ENCODE assay signal across 21 cellular contexts in genomic region chr11:118703563-118704106, GRCh38. TPM values are rescaled to one million over a fixed set of nuclear protein-coding genes. Genes with fewer than 3 reads are reported as not detected.
DNase-seq lines count a peak whose midpoint lies in the region; ATAC-seq and TF ChIP-seq lines count a peak whose summit lies in the region.
"Had no signal": no experiment of that assay in that cellular context is flagged by ENCODE, and none has a peak within 500 bp of the region (broad histone marks: within the 10 kb centered on the region; RNA-seq: fewer than 3 reads in every experiment).

No MANE protein-coding gene starts in this region.

- H3K9me2 ChIP-seq in GM23338 (ENCODE audit: insufficient read depth): no peaks in the 10 kb centered on the region

- H4K20me1 ChIP-seq in BLaER1 treated with 17β-estradiol and CSF1 and Interleukin-3, amounts not matched to agents 10 nM and 100 nM: no peaks in the 10 kb centered on the region
- H4K20me1 ChIP-seq in GM23338 (replicated peaks; ENCODE audit: insufficient read depth): no peaks in the 10 kb centered on the region

- H3K4me1 Mint-ChIP-seq in GM23338: peaks cover 16% of the 10 kb centered on the region

- peaks cover 35% of the 10 kb centered on the region for H3K36me3 Mint-ChIP-seq in GM23338 (ENCODE audit: low read depth)
- H3K36me3 Mint-ChIP-seq: stimulated activated memory B cell treated with anti-CD40 and anti-IgM and Interleukin-4, amounts not matched to agents 10 μg/mL and 1 μg/mL and 100 μg/mL, for 72 hours had no signal

- DNase-seq in GM23338 (ENCODE audit: low spot score) (no peak), SKM-1 (lab: John Stamatoyannopoulos, UW; ENCODE audit: unreplicated experiment) (peak; percentile 45), medulla oblongata (ENCODE audit: extremely low spot score) (peak; percentile 89), germinal center (ENCODE audit: low spot score) (no peak)
- DNase-seq in stimulated activated CD4-positive, alpha-beta T cell treated with anti-CD3 and anti-CD28 coated beads, Interleukin-4, amount 100 ng/mL, for 4 hours: no peak
- DNase-seq: activated naive CD4-positive, alpha-beta T cell; endodermal cell; islet precursor cell; stimulated activated CD4-positive, alpha-beta T cell treated with anti-CD3 and anti-CD28 coated beads, Interleukin-4, amount 100 ng/mL, for 24 hours had no signal

- H3K9me3 ChIP-seq in BLaER1 treated with 17β-estradiol and CSF1 and Interleukin-3, amounts not matched to agents 10 nM and 100 nM (replicated peaks in 1 of 11): peaks cover 0 to 13% (median 9%) of the 10 kb centered on the region in 11 experiments; a peak in 15 of 22 replicates

- peak overlapping the region in 9 of 11 experiments; percentile 6 to 89 (median 82); a peak in 13 of 22 replicates for H3K4me2 ChIP-seq in BLaER1 treated with 17β-estradiol and CSF1 and Interleukin-3, amounts not matched to agents 10 nM and 100 nM
- no peak overlapping the region for H3K4me2 ChIP-seq in GM23338

- peaks cover 37 to 81% (median 49%) of the 10 kb centered on the region in 10 experiments for H3K4me1 ChIP-seq in BLaER1 treated with 17β-estradiol and CSF1 and Interleukin-3, amounts not matched to agents 10 nM and 100 nM
- peaks cover 18% of the 10 kb centered on the region for H3K4me1 ChIP-seq in GM23338 (ENCODE audit: insufficient read depth)

- no peaks in the 10 kb centered on the region for H3K27me3 ChIP-seq in BLaER1 treated with 17β-estradiol and CSF1 and Interleukin-3, amounts not matched to agents 10 nM and 100 nM
- H3K27me3 ChIP-seq in GM23338 (ENCODE audit: insufficient read depth): no peaks in the 10 kb centered on the region

- peak overlapping the region in 3 of 11 experiments; percentile 25 to 74 (median 57); a peak in 6 of 22 replicates for H3K27ac ChIP-seq in BLaER1 treated with 17β-estradiol and CSF1 and Interleukin-3, amounts not matched to agents 10 nM and 100 nM
- no peak overlapping the region for H3K27ac ChIP-seq in GM23338 (ENCODE audit: low read depth)
- H3K27ac ChIP-seq: C4-2B had no signal

- H3K36me3 ChIP-seq in BLaER1 treated with 17β-estradiol and CSF1 and Interleukin-3, amounts not matched to agents 10 nM and 100 nM: peaks cover 0 to 20% (median 0%) of the 10 kb centered on the region in 11 experiments; a peak in 3 of 22 replicates
- H3K36me3 ChIP-seq in GM23338 (ENCODE audit: insufficient read depth): 0 out of 2 replicates have a peak, but pooled peaks cover 1% of the 10 kb centered on the region

- H3K9me3 Mint-ChIP-seq in GM23338: peaks cover 30% of the 10 kb centered on the region

- H3K27me3 Mint-ChIP-seq in GM23338 (ENCODE audit: insufficient read depth, low read depth, poor library complexity): peaks cover 17% of the 10 kb centered on the region
- H3K27me3 Mint-ChIP-seq: stimulated activated memory B cell treated with anti-CD40 and anti-IgM and Interleukin-4, amounts not matched to agents 10 μg/mL and 1 μg/mL and 100 μg/mL, for 72 hours had no signal

- no peaks in the 10 kb centered on the region for H3K79me2 ChIP-seq in GM23338 (replicated peaks; ENCODE audit: insufficient read depth)

- H3K4me3 ChIP-seq in BLaER1 treated with 17β-estradiol and CSF1 and Interleukin-3, amounts not matched to agents 10 nM and 100 nM: no peak overlapping the region
- no peak overlapping the region for H3K4me3 ChIP-seq in GM23338

- no peak overlapping the region for H3K27ac Mint-ChIP-seq in GM23338
- H3K27ac Mint-ChIP-seq: endodermal cell; stimulated activated memory B cell treated with anti-CD40 and anti-IgM and Interleukin-4, amounts not matched to agents 10 μg/mL and 1 μg/mL and 100 μg/mL, for 72 hours had no signal

- H3K9ac ChIP-seq in BLaER1 treated with 17β-estradiol and CSF1 and Interleukin-3, amounts not matched to agents 10 nM and 100 nM: peak overlapping the region in 3 of 11 experiments; percentile 13 to 53 (median 44); a peak in 5 of 22 replicates

- ATAC-seq in GM23338 (no peak), GM19023 (IDR thresholded peaks at IDR 0.05; ENCODE audit: unreplicated experiment) (no peak), HG02973 (IDR thresholded peaks at IDR 0.05; ENCODE audit: unreplicated experiment) (no peak)
- ATAC-seq: HCT116; Panc1; stimulated activated memory B cell treated with anti-CD40 and anti-IgM and Interleukin-4, amounts not matched to agents 10 μg/mL and 1 μg/mL and 100 μg/mL, for 72 hours had no signal

- H2AFZ ChIP-seq in GM23338: no peak overlapping the region

- no peak overlapping the region for H3K4me3 Mint-ChIP-seq in GM23338
- H3K4me3 Mint-ChIP-seq: endodermal cell; stimulated activated memory B cell treated with anti-CD40 and anti-IgM and Interleukin-4, amounts not matched to agents 10 μg/mL and 1 μg/mL and 100 μg/mL, for 72 hours had no signal

- 0 out of 2 replicates have a peak, but pooled peaks cover 3% of the 10 kb centered on the region for H3F3A ChIP-seq in GM23338 (replicated peaks; ENCODE audit: low read depth)

- no peak for TF ChIP-seq CTCF in GM23338 (conservative IDR thresholded peaks at IDR 0.05; ENCODE audit: low read depth in 2 of 2)

TF ChIP-seq in GM23338, 12 proteins besides CTCF, POLR2A, EP300 and RAD21:
- TF ChIP-seq, protein P1, sequence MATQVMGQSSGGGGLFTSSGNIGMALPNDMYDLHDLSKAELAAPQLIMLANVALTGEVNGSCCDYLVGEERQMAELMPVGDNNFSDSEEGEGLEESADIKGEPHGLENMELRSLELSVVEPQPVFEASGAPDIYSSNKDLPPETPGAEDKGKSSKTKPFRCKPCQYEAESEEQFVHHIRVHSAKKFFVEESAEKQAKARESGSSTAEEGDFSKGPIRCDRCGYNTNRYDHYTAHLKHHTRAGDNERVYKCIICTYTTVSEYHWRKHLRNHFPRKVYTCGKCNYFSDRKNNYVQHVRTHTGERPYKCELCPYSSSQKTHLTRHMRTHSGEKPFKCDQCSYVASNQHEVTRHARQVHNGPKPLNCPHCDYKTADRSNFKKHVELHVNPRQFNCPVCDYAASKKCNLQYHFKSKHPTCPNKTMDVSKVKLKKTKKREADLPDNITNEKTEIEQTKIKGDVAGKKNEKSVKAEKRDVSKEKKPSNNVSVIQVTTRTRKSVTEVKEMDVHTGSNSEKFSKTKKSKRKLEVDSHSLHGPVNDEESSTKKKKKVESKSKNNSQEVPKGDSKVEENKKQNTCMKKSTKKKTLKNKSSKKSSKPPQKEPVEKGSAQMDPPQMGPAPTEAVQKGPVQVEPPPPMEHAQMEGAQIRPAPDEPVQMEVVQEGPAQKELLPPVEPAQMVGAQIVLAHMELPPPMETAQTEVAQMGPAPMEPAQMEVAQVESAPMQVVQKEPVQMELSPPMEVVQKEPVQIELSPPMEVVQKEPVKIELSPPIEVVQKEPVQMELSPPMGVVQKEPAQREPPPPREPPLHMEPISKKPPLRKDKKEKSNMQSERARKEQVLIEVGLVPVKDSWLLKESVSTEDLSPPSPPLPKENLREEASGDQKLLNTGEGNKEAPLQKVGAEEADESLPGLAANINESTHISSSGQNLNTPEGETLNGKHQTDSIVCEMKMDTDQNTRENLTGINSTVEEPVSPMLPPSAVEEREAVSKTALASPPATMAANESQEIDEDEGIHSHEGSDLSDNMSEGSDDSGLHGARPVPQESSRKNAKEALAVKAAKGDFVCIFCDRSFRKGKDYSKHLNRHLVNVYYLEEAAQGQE (IDR thresholded peaks at IDR 0.05; ENCODE audit: unreplicated experiment): peak; percentile 44
- no peak for TF ChIP-seq CREB1 (CRISPR knock-in tag; IDR thresholded peaks at IDR 0.05; ENCODE audit: low read depth)

RNA-seq across cellular contexts. Expression of gene TREH, which starts 24.2 kb away (rescaled TPM):
- total RNA-seq in GM23338 (2014; rRNA removed; shearing (Covaris generic)): not detected in 2 replicates
- 0.24 and 0.36 TPM in 2 replicates for polyA plus RNA-seq in GM23338 (2016; fragmentation: Nextera tagmentation; extraction: Ambion mirVana)
- total RNA-seq: bronchial epithelial cell; endodermal cell; frontal cortex; MCF 10A; myocyte; T-helper 2 cell treated with Interferon-gamma antibody and Interleukin-4, amounts not matched to agents 100 ng/mL and 5 ng/mL, for 36 hours had no signal

Comparison
In these comparisons a context has a peak if more than half of its experiments do, and no peak if none do; other contexts are left out.
1. DNase-seq: peak in SKM-1 (single experiment) and medulla oblongata (single experiment); none in GM23338 (single experiment), stimulated activated CD4-positive, alpha-beta T cell treated with anti-CD3 and anti-CD28 coated beads, Interleukin-4, amount 100 ng/mL, for 4 hours (0 of 2) and germinal center (single experiment).